ENCODE assay signal across 4 cellular contexts in the genomic region with DNA sequence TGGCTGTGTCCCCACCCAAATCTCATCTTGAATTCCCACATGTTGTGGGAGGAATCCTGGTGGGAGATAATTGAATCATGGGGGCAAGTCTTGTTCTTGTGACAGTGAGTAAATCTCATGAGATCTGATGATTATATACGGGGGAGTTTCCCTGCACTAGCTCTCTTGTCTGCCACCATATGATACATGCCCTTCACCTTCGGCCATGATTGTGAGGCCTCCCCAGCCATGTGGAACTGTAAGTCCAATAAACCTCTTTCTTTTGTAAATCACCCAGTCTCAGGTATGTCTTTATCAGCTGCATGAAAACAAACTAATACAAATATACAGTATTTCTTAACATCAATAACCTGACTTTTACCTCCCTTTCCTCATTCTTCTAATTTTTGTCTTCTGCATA. TPM values are rescaled to one million over a fixed set of nuclear protein-coding genes. Genes with fewer than 3 reads are reported as not detected.
A peak's percentile ranks its signal among the peaks of the same experiment; 100 is the strongest.
DNase-seq lines count a peak whose midpoint lies in the region; ATAC-seq, FAIRE-seq and TF ChIP-seq lines count a peak whose summit lies in the region.
"Not testable (repeated sequence)": the region's sequence is repeated elsewhere in the genome, so short reads cannot be mapped to it uniquely, and the experiment has no call there.

No MANE protein-coding gene starts in this region.

- in situ Hi-C loops in K562 (cut with MboI): not testable (repeated sequence)

- POLR2A ChIA-PET in K562 (lab: Yijun Ruan, JAX): interaction anchor here (0.9 to 1.4 kb wide), 2 partner anchors 8 to 9 kb away, joined by 3 to 7 read pairs; a partner anchor contains a TSS

- not testable (repeated sequence) for TF ChIP-seq CTCF in K562 (IDR thresholded peaks at IDR 0.05 in 2 of 3, conservative IDR thresholded peaks at IDR 0.05 in 1 of 3; ENCODE audit: insufficient read depth in 2 of 3, low read depth in 1 of 3, low read length in 3 of 3)

- H3K79me2 ChIP-seq in K562 (ENCODE audit: control insufficient read depth, insufficient read depth, low read length): peaks cover 55% of the 10 kb centered on the region

- H3K27me3 Mint-ChIP-seq in dendritic cell treated with granulocyte-macrophage colony-stimulating factor and Interleukin-4, amounts not matched to agents 40 ng/mL and 50 ng/mL, for 4 days: not testable (repeated sequence)

- CTCF ChIA-PET in K562 (lab: Yijun Ruan, JAX; ENCODE audit: low intra/inter-chr PET ratio): not testable (repeated sequence)

- peaks cover 45% of the 10 kb centered on the region; the same call in 2 of the 3 replicates for H3K36me3 ChIP-seq in K562 (ENCODE audit: control insufficient read depth, insufficient read depth, low read length)

- BruUV-seq in K562 (replicated peaks; lab: Mats Ljungman, UMichigan): not testable (repeated sequence)

- peaks cover 0 to 20% of the 10 kb centered on the region in 2 experiments; a peak in 3 of 5 replicates for H3K4me1 ChIP-seq in K562 (replicated peaks in 1 of 2; ENCODE audit: control insufficient read depth in 2 of 2, insufficient read depth in 2 of 2, low read length in 2 of 2)

- FAIRE-seq in K562 (lab: Jason Lieb, UNC): not testable (repeated sequence)

- ATAC-seq in K562: not testable (repeated sequence)

- peak; percentile 11 for DNase-seq in OCI-M1 (lab: John Stamatoyannopoulos, UW)
- peak; percentile 5 for DNase-seq in amniotic epithelial cell (ENCODE audit: low read depth)
- not testable (repeated sequence) for DNase-seq in K562 (ENCODE audit: extremely low read depth in 1 of 4, low spot score in 3 of 4)

- not testable (repeated sequence) for H3K4me2 ChIP-seq in K562 (ENCODE audit: insufficient read depth, low read length)

- not testable (repeated sequence) for H3K4me3 Mint-ChIP-seq in dendritic cell treated with granulocyte-macrophage colony-stimulating factor and Interleukin-4, amounts not matched to agents 40 ng/mL and 50 ng/mL, for 4 days

- H3K9me1 ChIP-seq in K562 (ENCODE audit: control insufficient read depth, insufficient read depth, low read length): not testable (repeated sequence)

- H3K27ac Mint-ChIP-seq in dendritic cell treated with granulocyte-macrophage colony-stimulating factor and Interleukin-4, amounts not matched to agents 40 ng/mL and 50 ng/mL, for 4 days: peak overlapping the region; percentile 32

- H3K4me1 Mint-ChIP-seq in dendritic cell treated with granulocyte-macrophage colony-stimulating factor and Interleukin-4, amounts not matched to agents 40 ng/mL and 50 ng/mL, for 4 days (ENCODE audit: low read depth): peaks cover 75% of the 10 kb centered on the region

- not testable (repeated sequence) for H3K27ac ChIP-seq in K562 (ENCODE audit: extremely low read depth, low read depth, low read length)

- peaks cover 60% of the 10 kb centered on the region for H3K36me3 Mint-ChIP-seq in dendritic cell treated with granulocyte-macrophage colony-stimulating factor and Interleukin-4, amounts not matched to agents 40 ng/mL and 50 ng/mL, for 4 days (ENCODE audit: low read depth)

- H3K9ac ChIP-seq in K562 (ENCODE audit: insufficient read depth in 1 of 2, low read depth in 2 of 2, low read length in 2 of 2): not testable (repeated sequence)

- H4K20me1 ChIP-seq in K562 (replicated peaks; ENCODE audit: control insufficient read depth, insufficient read depth, low read length): not testable (repeated sequence)

- H3K27me3 ChIP-seq in K562 (ENCODE audit: control insufficient read depth in 2 of 2, insufficient read depth in 2 of 2, low read length in 2 of 2): not testable (repeated sequence)

- not testable (repeated sequence) for H3K4me3 ChIP-seq in K562

- not testable (repeated sequence) for TF ChIP-seq RAD21 in K562 (CRISPR knock-in tag; conservative IDR thresholded peaks at IDR 0.05 in 1 of 2, IDR thresholded peaks at IDR 0.05 in 1 of 2)

- peaks cover 26% of the 10 kb centered on the region for H3K9me3 ChIP-seq in K562 (replicated peaks; ENCODE audit: control insufficient read depth, insufficient read depth, low read depth, low read length)

- H3K9me3 Mint-ChIP-seq in dendritic cell treated with granulocyte-macrophage colony-stimulating factor and Interleukin-4, amounts not matched to agents 40 ng/mL and 50 ng/mL, for 4 days: peaks cover 38% of the 10 kb centered on the region

- not testable (repeated sequence) for TF ChIP-seq POLR2A in K562 (conservative IDR thresholded peaks at IDR 0.05)

- H2AFZ ChIP-seq in K562 (ENCODE audit: low read depth, low read length): not testable (repeated sequence)

- WGBS in K562 (ENCODE audit: insufficient coverage, low coverage, missing lambda C conversion rate): 76% methylated on average over 2 of the region's 2 CpGs

- intact Hi-C loops in K562 (cut with micrococcal nuclease); dendritic cell treated with granulocyte-macrophage colony-stimulating factor and Interleukin-4, amounts not matched to agents 40 ng/mL and 50 ng/mL, for 4 days (cut with micrococcal nuclease): not testable (repeated sequence)

- not testable (repeated sequence) for TF ChIP-seq EP300 in K562 (IDR thresholded peaks at IDR 0.05; ENCODE audit: low read length)

TF ChIP-seq in K562, 482 proteins besides CTCF, POLR2A, EP300 and RAD21:
- TF ChIP-seq ZNF766 (CRISPR knock-in tag; conservative IDR thresholded peaks at IDR 0.05): peak; percentile 79
- TF ChIP-seq ZNF445 (CRISPR knock-in tag; IDR thresholded peaks at IDR 0.05; ENCODE audit: low read depth): peak; percentile 82
- TF ChIP-seq CBX3 (IDR thresholded peaks at IDR 0.05; ENCODE audit: borderline replicate concordance in 1 of 2, low read length in 2 of 2): 0 out of 3 replicates have a peak, but pooled peaks of 1 of the 2 experiments have one; percentile 14
- peak; percentile 15 to 45; a peak in 1 of 4 replicates for TF ChIP-seq TRIM24 (IDR thresholded peaks at IDR 0.05)

RNA-seq across cellular contexts. Expression of a gene that starts 9.3 kb away (rescaled TPM):
- total RNA-seq in K562 (2011; cell fraction: chromatin; rRNA removed; ENCODE audit: low replicate concordance): 59.6 and 110 TPM in 2 replicates
- 47.4 and 49.3 TPM in 2 replicates for total RNA-seq in K562 (2011; cell fraction: nucleolus; rRNA removed)
- total RNA-seq in K562 (2011; cell fraction: nucleoplasm; rRNA removed): 57.9 and 67.3 TPM in 2 replicates
- total RNA-seq in K562 (2014; rRNA removed) (79.8 and 124 TPM in 2 replicates), K562 (2014; rRNA removed; fragmentation: Illumina TruSeq; extraction: Trizol) (109 and 129 TPM in 2 replicates), K562 (2015; rRNA removed; fragmentation: Illumina TruSeq; extraction: Trizol) (75.4 and 79.5 TPM in 2 replicates), K562 (2021) (104 and 107 TPM in 2 replicates)
- polyA plus RNA-seq in K562 (2011; rRNA removed) (154 and 190 TPM in 2 replicates), K562 (2014; fragmentation: Illumina TruSeq; extraction: Trizol) (48.3 and 56.7 TPM in 2 replicates), K562 (2014; fragmentation: Nextera tagmentation; extraction: Ambion mirVana) (100 to 1,000 TPM in 1 of 2 experiments, 10 to 100 TPM in 1; 81.8 to 115 TPM), K562 (2014; rRNA removed) (110 and 119 TPM in 2 replicates)
- polyA plus RNA-seq in K562 (2011; cell fraction: cytosol; rRNA removed): 33.9 and 41.6 TPM in 2 replicates
- polyA plus RNA-seq in K562 (2011; cell fraction: nucleus; rRNA removed): 44.7 and 49.9 TPM in 2 replicates
- polyA plus RNA-seq in K562 (2012): 82.9 and 96.4 TPM in 2 replicates
- polyA minus RNA-seq in K562 (2011; rRNA and poly(A)+ RNA removed): 69.7 and 95.0 TPM in 2 replicates
- polyA minus RNA-seq in K562 (2011; cell fraction: cytosol; rRNA and poly(A)+ RNA removed): 55.6 and 60.4 TPM in 2 replicates
- 106 and 153 TPM in 2 replicates for polyA minus RNA-seq in K562 (2011; cell fraction: nucleus; rRNA and poly(A)+ RNA removed)
